1 cellular context compared by ENCODE assay signal in the genomic region with DNA sequence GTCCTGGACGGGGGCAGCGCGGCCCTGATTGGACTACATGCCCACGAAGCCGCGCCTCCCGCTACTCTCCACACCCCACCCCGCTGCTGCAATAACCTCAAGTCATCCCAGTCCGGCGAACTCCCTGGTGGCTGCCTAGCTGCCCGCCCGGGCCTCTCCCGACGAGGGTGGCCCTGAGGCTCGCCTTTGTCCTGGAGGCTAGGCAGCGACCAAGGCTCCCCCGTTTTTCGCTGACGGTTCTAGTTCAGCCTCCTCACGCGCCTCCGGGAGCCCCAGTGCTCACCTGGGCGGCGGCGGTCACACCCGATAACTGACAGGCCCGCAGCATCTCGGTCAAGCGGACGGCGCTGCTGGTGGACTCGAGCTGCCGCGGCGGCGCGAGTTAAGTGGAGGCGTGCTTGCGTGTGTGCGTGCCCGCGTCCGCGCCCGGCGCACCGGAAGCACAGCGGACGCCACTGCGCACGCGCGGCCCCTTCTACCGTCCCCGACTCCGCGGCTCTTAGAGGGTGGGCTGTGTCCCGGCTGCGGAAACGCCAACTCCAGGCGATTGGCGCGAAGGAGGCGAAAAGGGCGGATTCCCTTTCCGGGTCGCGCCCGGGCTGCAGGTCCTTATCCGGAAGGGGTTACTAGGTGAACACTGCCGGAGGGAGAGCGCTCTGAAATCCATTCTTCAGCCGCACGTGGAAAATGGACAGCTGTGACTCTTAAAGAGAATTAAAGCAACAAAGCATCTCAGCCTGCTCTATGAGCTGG.
A peak's percentile ranks its signal among the peaks of the same experiment; 100 is the strongest.
TF ChIP-seq lines count a peak whose summit lies in the region.

A gene (minus strand): TSS at position 408 of the 753 bp plus-strand sequence. CDS start 80 bp downstream, at position 328.

TF ChIP-seq in SK-N-SH, 30 proteins besides CTCF, POLR2A, EP300 and RAD21 (continued from another document):
- TF ChIP-seq, protein P1, sequence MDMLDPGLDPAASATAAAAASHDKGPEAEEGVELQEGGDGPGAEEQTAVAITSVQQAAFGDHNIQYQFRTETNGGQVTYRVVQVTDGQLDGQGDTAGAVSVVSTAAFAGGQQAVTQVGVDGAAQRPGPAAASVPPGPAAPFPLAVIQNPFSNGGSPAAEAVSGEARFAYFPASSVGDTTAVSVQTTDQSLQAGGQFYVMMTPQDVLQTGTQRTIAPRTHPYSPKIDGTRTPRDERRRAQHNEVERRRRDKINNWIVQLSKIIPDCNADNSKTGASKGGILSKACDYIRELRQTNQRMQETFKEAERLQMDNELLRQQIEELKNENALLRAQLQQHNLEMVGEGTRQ (IDR thresholded peaks at IDR 0.05; ENCODE audit: borderline replicate concordance, low read depth, low read length): no peak
- TF ChIP-seq ELF1 (IDR thresholded peaks at IDR 0.05) (peak; percentile 62), GABPA (IDR thresholded peaks at IDR 0.05; ENCODE audit: low read depth) (peak; percentile 93), FOXM1 (IDR thresholded peaks at IDR 0.05; ENCODE audit: low read depth) (no peak), POLR2AphosphoS5 (IDR thresholded peaks at IDR 0.05; ENCODE audit: low read depth, low read length) (peak; percentile 91; the same call in 1 of the 2 replicates), NRF1 (IDR thresholded peaks at IDR 0.05; ENCODE audit: low read depth, low read length) (peak; percentile 91), RXRA (IDR thresholded peaks at IDR 0.05; ENCODE audit: borderline replicate concordance, low read depth) (peak; percentile 27; the same call in 1 of the 2 replicates), EZH2phosphoT487 (IDR thresholded peaks at IDR 0.05; ENCODE audit: borderline replicate concordance, low read depth) (no peak)
- TF ChIP-seq, protein P2, sequence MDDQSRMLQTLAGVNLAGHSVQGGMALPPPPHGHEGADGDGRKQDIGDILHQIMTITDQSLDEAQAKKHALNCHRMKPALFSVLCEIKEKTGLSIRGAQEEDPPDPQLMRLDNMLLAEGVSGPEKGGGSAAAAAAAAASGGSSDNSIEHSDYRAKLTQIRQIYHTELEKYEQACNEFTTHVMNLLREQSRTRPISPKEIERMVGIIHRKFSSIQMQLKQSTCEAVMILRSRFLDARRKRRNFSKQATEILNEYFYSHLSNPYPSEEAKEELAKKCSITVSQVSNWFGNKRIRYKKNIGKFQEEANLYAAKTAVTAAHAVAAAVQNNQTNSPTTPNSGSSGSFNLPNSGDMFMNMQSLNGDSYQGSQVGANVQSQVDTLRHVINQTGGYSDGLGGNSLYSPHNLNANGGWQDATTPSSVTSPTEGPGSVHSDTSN (IDR thresholded peaks at IDR 0.05): 0 out of 2 replicates have a peak, but pooled peaks have one; percentile 7
- TF ChIP-seq, protein P3, sequence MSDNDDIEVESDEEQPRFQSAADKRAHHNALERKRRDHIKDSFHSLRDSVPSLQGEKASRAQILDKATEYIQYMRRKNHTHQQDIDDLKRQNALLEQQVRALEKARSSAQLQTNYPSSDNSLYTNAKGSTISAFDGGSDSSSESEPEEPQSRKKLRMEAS (IDR thresholded peaks at IDR 0.05; ENCODE audit: low read depth): peak; percentile 85; the same call in 1 of the 2 replicates
- TF ChIP-seq, protein P4, sequence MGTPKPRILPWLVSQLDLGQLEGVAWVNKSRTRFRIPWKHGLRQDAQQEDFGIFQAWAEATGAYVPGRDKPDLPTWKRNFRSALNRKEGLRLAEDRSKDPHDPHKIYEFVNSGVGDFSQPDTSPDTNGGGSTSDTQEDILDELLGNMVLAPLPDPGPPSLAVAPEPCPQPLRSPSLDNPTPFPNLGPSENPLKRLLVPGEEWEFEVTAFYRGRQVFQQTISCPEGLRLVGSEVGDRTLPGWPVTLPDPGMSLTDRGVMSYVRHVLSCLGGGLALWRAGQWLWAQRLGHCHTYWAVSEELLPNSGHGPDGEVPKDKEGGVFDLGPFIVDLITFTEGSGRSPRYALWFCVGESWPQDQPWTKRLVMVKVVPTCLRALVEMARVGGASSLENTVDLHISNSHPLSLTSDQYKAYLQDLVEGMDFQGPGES (IDR thresholded peaks at IDR 0.05; ENCODE audit: low read depth, low read length): no peak
